8 cellular contexts compared by ENCODE assay signal in genomic region chr1:11790880-11791715, GRCh38. TPM values are rescaled to one million over a fixed set of nuclear protein-coding genes. Genes with fewer than 3 reads are reported as not detected.
DNase-seq lines count a peak whose midpoint lies in the region; ATAC-seq and TF ChIP-seq lines count a peak whose summit lies in the region.

No MANE protein-coding gene starts in this region.

- peak overlapping the region; percentile 50 to 98 (median 88) for H3K27ac ChIP-seq in dorsolateral prefrontal cortex
- peak overlapping the region in 1 of 2 donors; percentile 77 for H3K27ac ChIP-seq in aorta (ENCODE audit: low read depth in 1 of 2, low read length in 2 of 2)

- no peak for ATAC-seq in activated naive CD4-positive, alpha-beta T cell treated with anti-CD3 and anti-CD28 coated beads, Interleukin-2, amount 50 U/mL, for 72 hours
- ATAC-seq in aorta (ENCODE audit: low FRiP score): peak; percentile 94
- ATAC-seq in HG03520 (IDR thresholded peaks at IDR 0.05; ENCODE audit: unreplicated experiment): no peak
- no peak for ATAC-seq in HG03039 (IDR thresholded peaks at IDR 0.05; ENCODE audit: unreplicated experiment)

- H3K4me1 ChIP-seq in mucosa of stomach (ENCODE audit: control insufficient read depth, insufficient read depth, low read length) (peaks cover 66% of the 10 kb centered on the region), aorta (ENCODE audit: control insufficient read depth in 1 of 2, insufficient read depth in 2 of 2, low read length in 2 of 2) (no peaks in the 10 kb centered on the region)

- H3K36me3 ChIP-seq in mucosa of stomach (ENCODE audit: control insufficient read depth, insufficient read depth, low read length): peaks cover 39% of the 10 kb centered on the region
- H3K36me3 ChIP-seq in aorta (ENCODE audit: control insufficient read depth in 1 of 2, insufficient read depth in 2 of 2, low read length in 1 of 2): peaks cover 0 to 7% of the 10 kb centered on the region in 2 donors

- intact Hi-C loops in dorsolateral prefrontal cortex (cut with DNase I): no loop called here
- intact Hi-C loops in aorta (cut with DNase I): no loop called here

- no peaks in the 10 kb centered on the region for H3K36me3 Mint-ChIP-seq in activated naive CD4-positive, alpha-beta T cell treated with anti-CD3 and anti-CD28 coated beads, Interleukin-2, amount 50 U/mL, for 72 hours

- H3K9me3 Mint-ChIP-seq in activated naive CD4-positive, alpha-beta T cell treated with anti-CD3 and anti-CD28 coated beads, Interleukin-2, amount 50 U/mL, for 72 hours: no peaks in the 10 kb centered on the region

- H3K9ac ChIP-seq in mucosa of stomach (ENCODE audit: low read length): peak overlapping the region; percentile 54

- WGBS in aorta, 2 donors: 36 to 40% methylated on average over 18 to 19 of the region's 19 CpGs

- H3K27ac Mint-ChIP-seq in activated naive CD4-positive, alpha-beta T cell treated with anti-CD3 and anti-CD28 coated beads, Interleukin-2, amount 50 U/mL, for 72 hours: peak overlapping the region; percentile 62 to 76

- peak overlapping the region in 4 of 59 donors; percentile 2 to 24 (median 18) for H3K4me3 ChIP-seq in dorsolateral prefrontal cortex
- H3K4me3 ChIP-seq in mucosa of stomach (ENCODE audit: low read length): no peak overlapping the region
- H3K4me3 ChIP-seq in aorta (ENCODE audit: low read length in 2 of 2): no peak overlapping the region

- TF ChIP-seq CTCF in dorsolateral prefrontal cortex (IDR thresholded peaks at IDR 0.05 in 54 of 56, conservative IDR thresholded peaks at IDR 0.05 in 2 of 56; ENCODE audit: low read depth in 1 of 56, partially characterized antibody in 56 of 56): no peak

- H3K27me3 ChIP-seq in dorsolateral prefrontal cortex (no peaks in the 10 kb centered on the region), mucosa of stomach (ENCODE audit: control insufficient read depth, insufficient read depth, low read length) (no peaks in the 10 kb centered on the region), aorta (ENCODE audit: control insufficient read depth in 1 of 2, insufficient read depth in 2 of 2, low read length in 1 of 2) (no peaks in the 10 kb centered on the region)

- no peak for DNase-seq in activated naive CD4-positive, alpha-beta T cell treated with anti-CD3 and anti-CD28 coated beads, Interleukin-2, amount 50 U/mL, for 72 hours (ENCODE audit: low spot score in 2 of 2)
- DNase-seq in activated naive CD4-positive, alpha-beta T cell (lab: John Stamatoyannopoulos, UW): no peak
- DNase-seq in dorsolateral prefrontal cortex: peak; percentile 34 to 86 (median 76)
- DNase-seq in aorta: peak; percentile 95 to 96
- no peak for DNase-seq in activated effector memory CD4-positive, alpha-beta T cell treated with Interleukin-2 at 50 U/mL for 16 hours

- H3K9me3 ChIP-seq in mucosa of stomach (ENCODE audit: control insufficient read depth, low read length): no peaks in the 10 kb centered on the region
- no peaks in the 10 kb centered on the region for H3K9me3 ChIP-seq in aorta (ENCODE audit: control insufficient read depth, low read length)

RNA-seq across cellular contexts. Expression of gene MTHFR, which starts 14.7 kb away (rescaled TPM):
- total RNA-seq in activated naive CD4-positive, alpha-beta T cell treated with anti-CD3 and anti-CD28 coated beads, Interleukin-2, amount 50 U/mL, for 72 hours: 10 to 100 TPM; 14.8 to 18.2 TPM
- total RNA-seq in dorsolateral prefrontal cortex: 10 to 100 TPM; 31.4 to 70.6 (median 41.5) TPM
- 10 to 100 TPM; 32.1 to 53.0 TPM for total RNA-seq in aorta
- 10 to 100 TPM in 1 of 2 donors, 1 to 10 TPM in 1; 4.6 to 22.0 TPM for polyA plus RNA-seq in aorta

RNA-seq across cellular contexts. Expression of gene CLCN6, which starts 14.9 kb away (rescaled TPM):
- total RNA-seq in activated naive CD4-positive, alpha-beta T cell treated with anti-CD3 and anti-CD28 coated beads, Interleukin-2, amount 50 U/mL, for 72 hours: 10 to 100 TPM; 14.8 to 16.6 TPM
- 10 to 100 TPM; 51.7 to 92.9 (median 69.7) TPM for total RNA-seq in dorsolateral prefrontal cortex
- total RNA-seq in aorta: 10 to 100 TPM; 25.8 to 37.5 TPM
- polyA plus RNA-seq in aorta: 10 to 100 TPM in 1 of 2 donors, 1 to 10 TPM in 1; 3.9 to 15.5 TPM

RNA-seq across cellular contexts. Expression of gene C1orf167, which starts 29.1 kb away (rescaled TPM):
- not detected for total RNA-seq in activated naive CD4-positive, alpha-beta T cell treated with anti-CD3 and anti-CD28 coated beads, Interleukin-2, amount 50 U/mL, for 72 hours
- total RNA-seq in dorsolateral prefrontal cortex (1 to 10 TPM in 2 of 120 experiments, under 1 TPM in 23, not detected in 95; 0.14 to 1.8 (median 0.57) TPM), aorta (1 to 10 TPM; 1.3 to 3.6 TPM)
- polyA plus RNA-seq in aorta: 1 to 10 TPM in 1 of 2 donors, under 1 TPM in 1; 0.75 to 2.3 TPM

RNA-seq across cellular contexts. Expression of gene AGTRAP, which starts 55.2 kb away (rescaled TPM):
- total RNA-seq in activated naive CD4-positive, alpha-beta T cell treated with anti-CD3 and anti-CD28 coated beads, Interleukin-2, amount 50 U/mL, for 72 hours: 10 to 100 TPM in 1 of 2 donors, 1 to 10 TPM in 1; 9.7 to 24.1 TPM
- total RNA-seq in dorsolateral prefrontal cortex (10 to 100 TPM in 113 of 120 experiments, 1 to 10 TPM in 7; 5.0 to 40.1 (median 15.7) TPM), aorta (10 to 100 TPM; 33.4 to 40.3 TPM)
- polyA plus RNA-seq in aorta: 10 to 100 TPM; 22.2 to 61.2 TPM

RNA-seq across cellular contexts. Expression of gene NPPA, which starts 56.5 kb away (rescaled TPM):
- total RNA-seq in activated naive CD4-positive, alpha-beta T cell treated with anti-CD3 and anti-CD28 coated beads, Interleukin-2, amount 50 U/mL, for 72 hours: not detected
- total RNA-seq in dorsolateral prefrontal cortex (1 to 10 TPM in 97 of 120 experiments, under 1 TPM in 14, not detected in 9; 0.58 to 9.9 (median 1.9) TPM), aorta (under 1 TPM in 1 of 2 donors, not detected in 1; 0.48 TPM)
- polyA plus RNA-seq in aorta: 1 to 10 TPM in 1 of 2 donors, under 1 TPM in 1; 0.23 to 5.5 TPM

Comparison
In these comparisons a context has a peak if more than half of its experiments do, and no peak if none do; other contexts are left out.
1. DNase-seq: peak in dorsolateral prefrontal cortex (10 of 10) and aorta (2 of 2); none in activated naive CD4-positive, alpha-beta T cell treated with anti-CD3 and anti-CD28 coated beads, Interleukin-2, amount 50 U/mL, for 72 hours (0 of 2), activated naive CD4-positive, alpha-beta T cell (0 of 4) and activated effector memory CD4-positive, alpha-beta T cell treated with Interleukin-2 at 50 U/mL for 16 hours (single experiment).